ENCODE assay signal across 2 cellular contexts in the genomic region with DNA sequence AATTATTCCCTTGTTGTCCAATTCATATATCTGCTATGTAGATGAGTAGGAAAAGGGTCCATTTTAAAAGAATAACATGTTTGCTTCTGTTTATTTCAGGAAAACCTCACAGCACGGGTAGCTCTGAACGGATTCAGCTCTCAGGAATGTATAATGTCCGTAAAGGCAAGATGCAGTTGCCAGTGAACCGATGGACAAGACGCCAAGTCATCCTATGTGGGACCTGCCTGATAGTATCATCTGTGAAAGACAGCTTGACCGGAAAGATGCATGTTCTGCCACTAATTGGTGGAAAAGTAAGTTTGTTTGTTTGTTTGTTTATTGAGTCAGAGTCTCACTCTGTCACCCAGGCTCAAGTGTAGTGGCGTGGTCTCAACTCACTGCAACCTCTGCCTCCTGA.
TF ChIP-seq lines count a peak whose summit lies in the region.

No MANE protein-coding gene starts in this region.

TF ChIP-seq in GM23338, 12 proteins besides CTCF, POLR2A, EP300 and RAD21 (continues in another document):
- TF ChIP-seq ZNF114 (CRISPR knock-in tag; IDR thresholded peaks at IDR 0.05) (no peak), JUNB (IDR thresholded peaks at IDR 0.05; ENCODE audit: unreplicated experiment) (no peak), ZNF331 (CRISPR knock-in tag; IDR thresholded peaks at IDR 0.05; ENCODE audit: low read depth) (no peak), NANOG (IDR thresholded peaks at IDR 0.05; ENCODE audit: borderline replicate concordance) (no peak), POLR2AphosphoS5 (IDR thresholded peaks at IDR 0.05; ENCODE audit: low read depth) (no peak), CREB1 (CRISPR knock-in tag; IDR thresholded peaks at IDR 0.05; ENCODE audit: low read depth) (no peak), EZH2phosphoT487 (IDR thresholded peaks at IDR 0.05; ENCODE audit: unreplicated experiment) (no peak), STAT1 (IDR thresholded peaks at IDR 0.05; ENCODE audit: unreplicated experiment) (no peak)
- TF ChIP-seq, protein P1, sequence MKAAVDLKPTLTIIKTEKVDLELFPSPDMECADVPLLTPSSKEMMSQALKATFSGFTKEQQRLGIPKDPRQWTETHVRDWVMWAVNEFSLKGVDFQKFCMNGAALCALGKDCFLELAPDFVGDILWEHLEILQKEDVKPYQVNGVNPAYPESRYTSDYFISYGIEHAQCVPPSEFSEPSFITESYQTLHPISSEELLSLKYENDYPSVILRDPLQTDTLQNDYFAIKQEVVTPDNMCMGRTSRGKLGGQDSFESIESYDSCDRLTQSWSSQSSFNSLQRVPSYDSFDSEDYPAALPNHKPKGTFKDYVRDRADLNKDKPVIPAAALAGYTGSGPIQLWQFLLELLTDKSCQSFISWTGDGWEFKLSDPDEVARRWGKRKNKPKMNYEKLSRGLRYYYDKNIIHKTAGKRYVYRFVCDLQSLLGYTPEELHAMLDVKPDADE (IDR thresholded peaks at IDR 0.05), result no peak
- TF ChIP-seq, protein P2, sequence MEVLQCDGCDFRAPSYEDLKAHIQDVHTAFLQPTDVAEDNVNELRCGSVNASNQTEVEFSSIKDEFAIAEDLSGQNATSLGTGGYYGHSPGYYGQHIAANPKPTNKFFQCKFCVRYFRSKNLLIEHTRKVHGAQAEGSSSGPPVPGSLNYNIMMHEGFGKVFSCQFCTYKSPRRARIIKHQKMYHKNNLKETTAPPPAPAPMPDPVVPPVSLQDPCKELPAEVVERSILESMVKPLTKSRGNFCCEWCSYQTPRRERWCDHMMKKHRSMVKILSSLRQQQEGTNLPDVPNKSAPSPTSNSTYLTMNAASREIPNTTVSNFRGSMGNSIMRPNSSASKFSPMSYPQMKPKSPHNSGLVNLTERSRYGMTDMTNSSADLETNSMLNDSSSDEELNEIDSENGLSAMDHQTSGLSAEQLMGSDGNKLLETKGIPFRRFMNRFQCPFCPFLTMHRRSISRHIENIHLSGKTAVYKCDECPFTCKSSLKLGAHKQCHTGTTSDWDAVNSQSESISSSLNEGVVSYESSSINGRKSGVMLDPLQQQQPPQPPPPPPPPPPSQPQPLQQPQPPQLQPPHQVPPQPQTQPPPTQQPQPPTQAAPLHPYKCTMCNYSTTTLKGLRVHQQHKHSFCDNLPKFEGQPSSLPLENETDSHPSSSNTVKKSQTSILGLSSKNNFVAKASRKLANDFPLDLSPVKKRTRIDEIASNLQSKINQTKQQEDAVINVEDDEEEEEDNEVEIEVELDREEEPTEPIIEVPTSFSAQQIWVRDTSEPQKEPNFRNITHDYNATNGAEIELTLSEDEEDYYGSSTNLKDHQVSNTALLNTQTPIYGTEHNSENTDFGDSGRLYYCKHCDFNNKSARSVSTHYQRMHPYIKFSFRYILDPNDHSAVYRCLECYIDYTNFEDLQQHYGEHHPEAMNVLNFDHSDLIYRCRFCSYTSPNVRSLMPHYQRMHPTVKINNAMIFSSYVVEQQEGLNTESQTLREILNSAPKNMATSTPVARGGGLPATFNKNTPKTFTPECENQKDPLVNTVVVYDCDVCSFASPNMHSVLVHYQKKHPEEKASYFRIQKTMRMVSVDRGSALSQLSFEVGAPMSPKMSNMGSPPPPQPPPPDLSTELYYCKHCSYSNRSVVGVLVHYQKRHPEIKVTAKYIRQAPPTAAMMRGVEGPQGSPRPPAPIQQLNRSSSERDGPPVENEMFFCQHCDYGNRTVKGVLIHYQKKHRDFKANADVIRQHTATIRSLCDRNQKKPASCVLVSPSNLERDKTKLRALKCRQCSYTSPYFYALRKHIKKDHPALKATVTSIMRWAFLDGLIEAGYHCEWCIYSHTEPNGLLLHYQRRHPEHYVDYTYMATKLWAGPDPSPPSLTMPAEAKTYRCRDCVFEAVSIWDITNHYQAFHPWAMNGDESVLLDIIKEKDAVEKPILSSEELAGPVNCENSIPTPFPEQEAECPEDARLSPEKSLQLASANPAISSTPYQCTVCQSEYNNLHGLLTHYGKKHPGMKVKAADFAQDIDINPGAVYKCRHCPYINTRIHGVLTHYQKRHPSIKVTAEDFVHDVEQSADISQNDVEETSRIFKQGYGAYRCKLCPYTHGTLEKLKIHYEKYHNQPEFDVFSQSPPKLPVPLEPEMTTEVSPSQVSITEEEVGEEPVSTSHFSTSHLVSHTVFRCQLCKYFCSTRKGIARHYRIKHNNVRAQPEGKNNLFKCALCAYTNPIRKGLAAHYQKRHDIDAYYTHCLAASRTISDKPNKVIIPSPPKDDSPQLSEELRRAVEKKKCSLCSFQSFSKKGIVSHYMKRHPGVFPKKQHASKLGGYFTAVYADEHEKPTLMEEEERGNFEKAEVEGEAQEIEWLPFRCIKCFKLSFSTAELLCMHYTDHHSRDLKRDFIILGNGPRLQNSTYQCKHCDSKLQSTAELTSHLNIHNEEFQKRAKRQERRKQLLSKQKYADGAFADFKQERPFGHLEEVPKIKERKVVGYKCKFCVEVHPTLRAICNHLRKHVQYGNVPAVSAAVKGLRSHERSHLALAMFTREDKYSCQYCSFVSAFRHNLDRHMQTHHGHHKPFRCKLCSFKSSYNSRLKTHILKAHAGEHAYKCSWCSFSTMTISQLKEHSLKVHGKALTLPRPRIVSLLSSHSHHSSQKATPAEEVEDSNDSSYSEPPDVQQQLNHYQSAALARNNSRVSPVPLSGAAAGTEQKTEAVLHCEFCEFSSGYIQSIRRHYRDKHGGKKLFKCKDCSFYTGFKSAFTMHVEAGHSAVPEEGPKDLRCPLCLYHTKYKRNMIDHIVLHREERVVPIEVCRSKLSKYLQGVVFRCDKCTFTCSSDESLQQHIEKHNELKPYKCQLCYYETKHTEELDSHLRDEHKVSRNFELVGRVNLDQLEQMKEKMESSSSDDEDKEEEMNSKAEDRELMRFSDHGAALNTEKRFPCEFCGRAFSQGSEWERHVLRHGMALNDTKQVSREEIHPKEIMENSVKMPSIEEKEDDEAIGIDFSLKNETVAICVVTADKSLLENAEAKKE (CRISPR knock-in tag; IDR thresholded peaks at IDR 0.05), result no peak

TF ChIP-seq in H1, 55 proteins besides CTCF, POLR2A, EP300 and RAD21:
- TF ChIP-seq FOSL1 (IDR thresholded peaks at IDR 0.05; ENCODE audit: insufficient read depth, low read depth, low read length) (no peak), TAF1 (IDR thresholded peaks at IDR 0.05; ENCODE audit: low read depth, low read length) (no peak), JUND (IDR thresholded peaks at IDR 0.05; ENCODE audit: low read length) (no peak), JUN (IDR thresholded peaks at IDR 0.05; ENCODE audit: low read depth, low read length) (no peak), CHD1 (IDR thresholded peaks at IDR 0.05; ENCODE audit: low read depth, low read length) (no peak), KDM5A (IDR thresholded peaks at IDR 0.05; ENCODE audit: low read length) (no peak), TAF7 (optimal IDR thresholded peaks at IDR 0.05; ENCODE audit: borderline replicate concordance, low read depth, low read length) (no peak), SP2 (IDR thresholded peaks at IDR 0.05; ENCODE audit: low read length) (no peak), SP1 (IDR thresholded peaks at IDR 0.05; ENCODE audit: low read depth, low read length) (no peak), BRCA1 (IDR thresholded peaks at IDR 0.05; ENCODE audit: low read depth, low read length) (no peak)
- TF ChIP-seq, protein P3, sequence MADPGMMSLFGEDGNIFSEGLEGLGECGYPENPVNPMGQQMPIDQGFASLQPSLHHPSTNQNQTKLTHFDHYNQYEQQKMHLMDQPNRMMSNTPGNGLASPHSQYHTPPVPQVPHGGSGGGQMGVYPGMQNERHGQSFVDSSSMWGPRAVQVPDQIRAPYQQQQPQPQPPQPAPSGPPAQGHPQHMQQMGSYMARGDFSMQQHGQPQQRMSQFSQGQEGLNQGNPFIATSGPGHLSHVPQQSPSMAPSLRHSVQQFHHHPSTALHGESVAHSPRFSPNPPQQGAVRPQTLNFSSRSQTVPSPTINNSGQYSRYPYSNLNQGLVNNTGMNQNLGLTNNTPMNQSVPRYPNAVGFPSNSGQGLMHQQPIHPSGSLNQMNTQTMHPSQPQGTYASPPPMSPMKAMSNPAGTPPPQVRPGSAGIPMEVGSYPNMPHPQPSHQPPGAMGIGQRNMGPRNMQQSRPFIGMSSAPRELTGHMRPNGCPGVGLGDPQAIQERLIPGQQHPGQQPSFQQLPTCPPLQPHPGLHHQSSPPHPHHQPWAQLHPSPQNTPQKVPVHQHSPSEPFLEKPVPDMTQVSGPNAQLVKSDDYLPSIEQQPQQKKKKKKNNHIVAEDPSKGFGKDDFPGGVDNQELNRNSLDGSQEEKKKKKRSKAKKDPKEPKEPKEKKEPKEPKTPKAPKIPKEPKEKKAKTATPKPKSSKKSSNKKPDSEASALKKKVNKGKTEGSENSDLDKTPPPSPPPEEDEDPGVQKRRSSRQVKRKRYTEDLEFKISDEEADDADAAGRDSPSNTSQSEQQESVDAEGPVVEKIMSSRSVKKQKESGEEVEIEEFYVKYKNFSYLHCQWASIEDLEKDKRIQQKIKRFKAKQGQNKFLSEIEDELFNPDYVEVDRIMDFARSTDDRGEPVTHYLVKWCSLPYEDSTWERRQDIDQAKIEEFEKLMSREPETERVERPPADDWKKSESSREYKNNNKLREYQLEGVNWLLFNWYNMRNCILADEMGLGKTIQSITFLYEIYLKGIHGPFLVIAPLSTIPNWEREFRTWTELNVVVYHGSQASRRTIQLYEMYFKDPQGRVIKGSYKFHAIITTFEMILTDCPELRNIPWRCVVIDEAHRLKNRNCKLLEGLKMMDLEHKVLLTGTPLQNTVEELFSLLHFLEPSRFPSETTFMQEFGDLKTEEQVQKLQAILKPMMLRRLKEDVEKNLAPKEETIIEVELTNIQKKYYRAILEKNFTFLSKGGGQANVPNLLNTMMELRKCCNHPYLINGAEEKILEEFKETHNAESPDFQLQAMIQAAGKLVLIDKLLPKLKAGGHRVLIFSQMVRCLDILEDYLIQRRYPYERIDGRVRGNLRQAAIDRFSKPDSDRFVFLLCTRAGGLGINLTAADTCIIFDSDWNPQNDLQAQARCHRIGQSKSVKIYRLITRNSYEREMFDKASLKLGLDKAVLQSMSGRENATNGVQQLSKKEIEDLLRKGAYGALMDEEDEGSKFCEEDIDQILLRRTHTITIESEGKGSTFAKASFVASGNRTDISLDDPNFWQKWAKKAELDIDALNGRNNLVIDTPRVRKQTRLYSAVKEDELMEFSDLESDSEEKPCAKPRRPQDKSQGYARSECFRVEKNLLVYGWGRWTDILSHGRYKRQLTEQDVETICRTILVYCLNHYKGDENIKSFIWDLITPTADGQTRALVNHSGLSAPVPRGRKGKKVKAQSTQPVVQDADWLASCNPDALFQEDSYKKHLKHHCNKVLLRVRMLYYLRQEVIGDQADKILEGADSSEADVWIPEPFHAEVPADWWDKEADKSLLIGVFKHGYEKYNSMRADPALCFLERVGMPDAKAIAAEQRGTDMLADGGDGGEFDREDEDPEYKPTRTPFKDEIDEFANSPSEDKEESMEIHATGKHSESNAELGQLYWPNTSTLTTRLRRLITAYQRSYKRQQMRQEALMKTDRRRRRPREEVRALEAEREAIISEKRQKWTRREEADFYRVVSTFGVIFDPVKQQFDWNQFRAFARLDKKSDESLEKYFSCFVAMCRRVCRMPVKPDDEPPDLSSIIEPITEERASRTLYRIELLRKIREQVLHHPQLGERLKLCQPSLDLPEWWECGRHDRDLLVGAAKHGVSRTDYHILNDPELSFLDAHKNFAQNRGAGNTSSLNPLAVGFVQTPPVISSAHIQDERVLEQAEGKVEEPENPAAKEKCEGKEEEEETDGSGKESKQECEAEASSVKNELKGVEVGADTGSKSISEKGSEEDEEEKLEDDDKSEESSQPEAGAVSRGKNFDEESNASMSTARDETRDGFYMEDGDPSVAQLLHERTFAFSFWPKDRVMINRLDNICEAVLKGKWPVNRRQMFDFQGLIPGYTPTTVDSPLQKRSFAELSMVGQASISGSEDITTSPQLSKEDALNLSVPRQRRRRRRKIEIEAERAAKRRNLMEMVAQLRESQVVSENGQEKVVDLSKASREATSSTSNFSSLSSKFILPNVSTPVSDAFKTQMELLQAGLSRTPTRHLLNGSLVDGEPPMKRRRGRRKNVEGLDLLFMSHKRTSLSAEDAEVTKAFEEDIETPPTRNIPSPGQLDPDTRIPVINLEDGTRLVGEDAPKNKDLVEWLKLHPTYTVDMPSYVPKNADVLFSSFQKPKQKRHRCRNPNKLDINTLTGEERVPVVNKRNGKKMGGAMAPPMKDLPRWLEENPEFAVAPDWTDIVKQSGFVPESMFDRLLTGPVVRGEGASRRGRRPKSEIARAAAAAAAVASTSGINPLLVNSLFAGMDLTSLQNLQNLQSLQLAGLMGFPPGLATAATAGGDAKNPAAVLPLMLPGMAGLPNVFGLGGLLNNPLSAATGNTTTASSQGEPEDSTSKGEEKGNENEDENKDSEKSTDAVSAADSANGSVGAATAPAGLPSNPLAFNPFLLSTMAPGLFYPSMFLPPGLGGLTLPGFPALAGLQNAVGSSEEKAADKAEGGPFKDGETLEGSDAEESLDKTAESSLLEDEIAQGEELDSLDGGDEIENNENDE (IDR thresholded peaks at IDR 0.05; ENCODE audit: insufficient replicate concordance, low read length), result no peak
- TF ChIP-seq, protein P4, sequence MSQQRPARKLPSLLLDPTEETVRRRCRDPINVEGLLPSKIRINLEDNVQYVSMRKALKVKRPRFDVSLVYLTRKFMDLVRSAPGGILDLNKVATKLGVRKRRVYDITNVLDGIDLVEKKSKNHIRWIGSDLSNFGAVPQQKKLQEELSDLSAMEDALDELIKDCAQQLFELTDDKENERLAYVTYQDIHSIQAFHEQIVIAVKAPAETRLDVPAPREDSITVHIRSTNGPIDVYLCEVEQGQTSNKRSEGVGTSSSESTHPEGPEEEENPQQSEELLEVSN (IDR thresholded peaks at IDR 0.05), result no peak
